In genomic region chr11:125873881-125874555, GRCh38 we compare ENCODE assay signal across 1 cellular context.
TF ChIP-seq lines count a peak whose summit lies in the region.

No MANE protein-coding gene starts in this region.

TF ChIP-seq in HepG2, 621 proteins besides CTCF, POLR2A, EP300 and RAD21:
- TF ChIP-seq GPBP1L1 (CRISPR knock-in tag; IDR thresholded peaks at IDR 0.05): no peak
- TF ChIP-seq THRA (CRISPR knock-in tag; IDR thresholded peaks at IDR 0.05; ENCODE audit: borderline replicate concordance): no peak
- TF ChIP-seq DNMT3B (CRISPR knock-in tag; conservative IDR thresholded peaks at IDR 0.05): no peak
- TF ChIP-seq ZNF597 (CRISPR knock-in tag; IDR thresholded peaks at IDR 0.05): no peak
- TF ChIP-seq DMAP1 (CRISPR knock-in tag; IDR thresholded peaks at IDR 0.05): no peak
- no peak for TF ChIP-seq ZNF724P (CRISPR knock-in tag; IDR thresholded peaks at IDR 0.05; ENCODE audit: borderline replicate concordance)
- TF ChIP-seq NRL (CRISPR knock-in tag; IDR thresholded peaks at IDR 0.05; ENCODE audit: borderline replicate concordance): no peak
- no peak for TF ChIP-seq CHCHD3 (CRISPR knock-in tag; IDR thresholded peaks at IDR 0.05)
- TF ChIP-seq, protein P1, sequence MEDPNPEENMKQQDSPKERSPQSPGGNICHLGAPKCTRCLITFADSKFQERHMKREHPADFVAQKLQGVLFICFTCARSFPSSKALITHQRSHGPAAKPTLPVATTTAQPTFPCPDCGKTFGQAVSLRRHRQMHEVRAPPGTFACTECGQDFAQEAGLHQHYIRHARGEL (CRISPR knock-in tag; IDR thresholded peaks at IDR 0.05): no peak
- TF ChIP-seq SIX1 (CRISPR knock-in tag; IDR thresholded peaks at IDR 0.05; ENCODE audit: borderline replicate concordance): no peak
- TF ChIP-seq HDAC2 (CRISPR knock-in tag; IDR thresholded peaks at IDR 0.05): no peak
- no peak for TF ChIP-seq NR1H2 (CRISPR knock-in tag; IDR thresholded peaks at IDR 0.05; ENCODE audit: borderline replicate concordance, low read depth)
- TF ChIP-seq RBFOX2 (IDR thresholded peaks at IDR 0.05; ENCODE audit: low read depth, low read length): no peak
- TF ChIP-seq, protein P2, sequence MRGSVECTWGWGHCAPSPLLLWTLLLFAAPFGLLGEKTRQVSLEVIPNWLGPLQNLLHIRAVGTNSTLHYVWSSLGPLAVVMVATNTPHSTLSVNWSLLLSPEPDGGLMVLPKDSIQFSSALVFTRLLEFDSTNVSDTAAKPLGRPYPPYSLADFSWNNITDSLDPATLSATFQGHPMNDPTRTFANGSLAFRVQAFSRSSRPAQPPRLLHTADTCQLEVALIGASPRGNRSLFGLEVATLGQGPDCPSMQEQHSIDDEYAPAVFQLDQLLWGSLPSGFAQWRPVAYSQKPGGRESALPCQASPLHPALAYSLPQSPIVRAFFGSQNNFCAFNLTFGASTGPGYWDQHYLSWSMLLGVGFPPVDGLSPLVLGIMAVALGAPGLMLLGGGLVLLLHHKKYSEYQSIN (CRISPR knock-in tag; IDR thresholded peaks at IDR 0.05; ENCODE audit: borderline replicate concordance): no peak
- TF ChIP-seq, protein P3, sequence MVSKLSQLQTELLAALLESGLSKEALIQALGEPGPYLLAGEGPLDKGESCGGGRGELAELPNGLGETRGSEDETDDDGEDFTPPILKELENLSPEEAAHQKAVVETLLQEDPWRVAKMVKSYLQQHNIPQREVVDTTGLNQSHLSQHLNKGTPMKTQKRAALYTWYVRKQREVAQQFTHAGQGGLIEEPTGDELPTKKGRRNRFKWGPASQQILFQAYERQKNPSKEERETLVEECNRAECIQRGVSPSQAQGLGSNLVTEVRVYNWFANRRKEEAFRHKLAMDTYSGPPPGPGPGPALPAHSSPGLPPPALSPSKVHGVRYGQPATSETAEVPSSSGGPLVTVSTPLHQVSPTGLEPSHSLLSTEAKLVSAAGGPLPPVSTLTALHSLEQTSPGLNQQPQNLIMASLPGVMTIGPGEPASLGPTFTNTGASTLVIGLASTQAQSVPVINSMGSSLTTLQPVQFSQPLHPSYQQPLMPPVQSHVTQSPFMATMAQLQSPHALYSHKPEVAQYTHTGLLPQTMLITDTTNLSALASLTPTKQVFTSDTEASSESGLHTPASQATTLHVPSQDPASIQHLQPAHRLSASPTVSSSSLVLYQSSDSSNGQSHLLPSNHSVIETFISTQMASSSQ (IDR thresholded peaks at IDR 0.05; ENCODE audit: low read depth): no peak
- TF ChIP-seq, protein P3 (CRISPR knock-in tag; IDR thresholded peaks at IDR 0.05; ENCODE audit: borderline replicate concordance): no peak
- no peak for TF ChIP-seq ZNF333 (CRISPR knock-in tag; IDR thresholded peaks at IDR 0.05; ENCODE audit: borderline replicate concordance)
